In genomic region chr11:42043312-42043711, GRCh38 we compare ENCODE assay signal across 15 cellular contexts.
DNase-seq lines count a peak whose midpoint lies in the region; TF ChIP-seq lines count a peak whose summit lies in the region.
"Had no signal": no experiment of that assay in that cellular context is flagged by ENCODE, and none has a peak within 500 bp of the region (broad histone marks: within the 10 kb centered on the region; RNA-seq: fewer than 3 reads in every experiment).

No MANE protein-coding gene starts in this region.

- H3K27ac ChIP-seq in suprapubic skin: no peak overlapping the region
- H3K27ac ChIP-seq: SK-N-MC had no signal

- H3K4me1 ChIP-seq in suprapubic skin: no peaks in the 10 kb centered on the region
- H3K4me1 ChIP-seq: Caco-2 had no signal

- H3K4me3 ChIP-seq in astrocyte of the spinal cord (ENCODE audit: low read depth, low read length): no peak overlapping the region
- no peak overlapping the region for H3K4me3 ChIP-seq in fibroblast of mammary gland (ENCODE audit: control insufficient read depth, low read depth, low read length)
- no peak overlapping the region for H3K4me3 ChIP-seq in skeletal muscle cell (ENCODE audit: low read depth, low read length)
- H3K4me3 ChIP-seq in suprapubic skin: no peak overlapping the region
- H3K4me3 ChIP-seq: SK-N-MC had no signal

- H3K9me3 ChIP-seq in suprapubic skin: no peaks in the 10 kb centered on the region
- H3K9me3 ChIP-seq: Caco-2 had no signal

- DNase-seq in HT1080 (ENCODE audit: low read depth): peak; percentile 62
- DNase-seq in astrocyte of the spinal cord (ENCODE audit: low read depth, low spot score): peak; percentile 53
- DNase-seq in fibroblast of mammary gland (ENCODE audit: low read depth): peak; percentile 31
- DNase-seq in skeletal muscle cell (ENCODE audit: low read depth): peak; percentile 36
- no peak for DNase-seq in NCI-H1930 (lab: John Stamatoyannopoulos, UW)
- DNase-seq in OCI-M1 (lab: John Stamatoyannopoulos, UW): no peak
- DNase-seq in suprapubic skin (ENCODE audit: low spot score in 2 of 2): no peak
- DNase-seq: ACHN; Caco-2; CD4-positive, CD25-positive, alpha-beta regulatory T cell; NCI-H1436 treated with DMSO at 0.1 percent for 48 hours; NCI-H2227 treated with DMSO at 0.1 percent for 48 hours; NCI-H524; Right ventricle myocardium superior had no signal

- no peaks in the 10 kb centered on the region for H3K36me3 ChIP-seq in suprapubic skin

- in situ Hi-C loops in astrocyte of the spinal cord (cut with HindIII; ENCODE audit: low sequenced_read_pairs): no loop called here

- H3K27me3 ChIP-seq in suprapubic skin: no peaks in the 10 kb centered on the region

- no peak for TF ChIP-seq EP300 in suprapubic skin (IDR thresholded peaks at IDR 0.05)

- TF ChIP-seq POLR2A in suprapubic skin (IDR thresholded peaks at IDR 0.05): no peak

- TF ChIP-seq CTCF in astrocyte of the spinal cord (IDR thresholded peaks at IDR 0.05; ENCODE audit: low read depth, low read length) (no peak), fibroblast of mammary gland (conservative IDR thresholded peaks at IDR 0.05; ENCODE audit: control insufficient read depth, insufficient read depth, low read depth, low read length) (no peak), suprapubic skin (IDR thresholded peaks at IDR 0.05) (no peak)

Comparison
In these comparisons a context has a peak if more than half of its experiments do, and no peak if none do; other contexts are left out.
1. DNase-seq: peak in HT1080 (single experiment), astrocyte of the spinal cord (single experiment), fibroblast of mammary gland (single experiment) and skeletal muscle cell (single experiment); none in NCI-H1930 (0 of 2), OCI-M1 (single experiment) and suprapubic skin (0 of 2).